Comparison of ENCODE assay signal across 8 cellular contexts in the genomic region with DNA sequence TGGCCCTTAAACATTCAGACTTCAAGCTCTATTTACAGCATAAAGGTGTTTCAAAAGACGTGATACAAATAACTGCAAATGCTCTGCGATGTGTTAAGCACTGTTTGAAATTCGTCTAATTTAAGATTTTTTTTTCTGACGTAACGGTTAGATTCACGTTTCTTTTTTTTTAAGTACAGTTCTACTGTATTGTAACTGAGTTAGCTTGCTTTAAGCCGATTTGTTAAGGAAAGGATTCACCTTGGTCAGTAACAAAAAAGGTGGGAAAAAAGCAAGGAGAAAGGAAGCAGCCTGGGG. TPM values are rescaled to one million over a fixed set of nuclear protein-coding genes. Genes with fewer than 3 reads are reported as not detected.
A peak's percentile ranks its signal among the peaks of the same experiment; 100 is the strongest.
DNase-seq lines count a peak whose midpoint lies in the region; ATAC-seq, FAIRE-seq and TF ChIP-seq lines count a peak whose summit lies in the region.

No MANE protein-coding gene starts in this region.

- no peaks in the 10 kb centered on the region for H3K4me1 Mint-ChIP-seq in Caco-2 (ENCODE audit: low read depth, unreplicated experiment)

- BruUV-seq in Caco-2 (replicated peaks; lab: Mats Ljungman, UMichigan) (TSS peak; percentile 97), OCI-LY7 (replicated peaks; lab: Mats Ljungman, UMichigan) (no TSS peak)

- peak overlapping the region; percentile 83 for H3K4me3 Mint-ChIP-seq in Caco-2 (ENCODE audit: unreplicated experiment)

- no CpG with 5 or more reads among the region's 7 CpGs for WGBS in trophoblast cell (ENCODE audit: extremely low coverage, insufficient coverage, insufficient read length)
- 39 to 46% methylated on average over 7 of the region's 7 CpGs for WGBS in lower leg skin, 2 donors

- POLR2A ChIA-PET in Caco-2 (lab: Charles Lee) (no interaction called here), OCI-LY7 (lab: Charles Lee) (no interaction called here)

- H3K4me1 ChIP-seq in Caco-2 (peaks cover 7% of the 10 kb centered on the region; the same call in 1 of the 2 replicates), OCI-LY7 (ENCODE audit: insufficient read depth, low read length, poor library complexity, severe bottlenecking) (peaks cover 7% of the 10 kb centered on the region), trophoblast cell (ENCODE audit: control insufficient read depth in 1 of 2, insufficient read depth in 2 of 2, low read length in 2 of 2) (peaks cover 3 to 13% of the 10 kb centered on the region in 2 experiments)

- H2BK5ac ChIP-seq in trophoblast cell (ENCODE audit: low read depth, low read length, poor library complexity), result no peak overlapping the region

- peak overlapping the region; percentile 91 for H4K12ac ChIP-seq in trophoblast cell (ENCODE audit: low read depth, low read length)

- H3K27ac Mint-ChIP-seq in Caco-2 (ENCODE audit: unreplicated experiment), result peak overlapping the region; percentile 59

- H3K9me2 ChIP-seq in OCI-LY7 (ENCODE audit: insufficient read depth, low read length), result no peaks in the 10 kb centered on the region

- H3K9me3 Mint-ChIP-seq in Caco-2 (ENCODE audit: unreplicated experiment), result no peaks in the 10 kb centered on the region

- H3K79me2 ChIP-seq in OCI-LY7 (ENCODE audit: insufficient read depth, low read depth, low read length), result no peaks in the 10 kb centered on the region
- H3K79me2 ChIP-seq in trophoblast cell (ENCODE audit: control insufficient read depth, insufficient read depth, low read length, poor library complexity), result peaks cover 2% of the 10 kb centered on the region

- ATAC-seq in HG03378 (IDR thresholded peaks at IDR 0.05; ENCODE audit: unreplicated experiment), result no peak

- H3K4ac ChIP-seq in trophoblast cell (ENCODE audit: low read depth, low read length), result no peak overlapping the region

- peak overlapping the region; percentile 39; the same call in 1 of the 2 replicates for H2AFZ ChIP-seq in OCI-LY7 (ENCODE audit: low read length)
- peak overlapping the region; percentile 67 for H2AFZ ChIP-seq in trophoblast cell (ENCODE audit: insufficient read depth, low read length, poor library complexity)

- H3K79me1 ChIP-seq in trophoblast cell (ENCODE audit: low read length), result peaks cover 5% of the 10 kb centered on the region

- H3K4me3 ChIP-seq in Caco-2 (ENCODE audit: low read depth, low read length), result peak overlapping the region; percentile 86
- H3K4me3 ChIP-seq in OCI-LY7 (ENCODE audit: low read depth, low read length, poor library complexity, severe bottlenecking), result no peak overlapping the region
- peak overlapping the region; percentile 65 for H3K4me3 ChIP-seq in epithelial cell of proximal tubule (ENCODE audit: low read depth, low read length)
- no peak overlapping the region for H3K4me3 ChIP-seq in trophoblast cell (ENCODE audit: low read depth, low read length)
- H3K4me3 ChIP-seq in lower leg skin (ENCODE audit: low read depth, poor library complexity, severe bottlenecking), result no peak overlapping the region

- H4K20me1 ChIP-seq in OCI-LY7 (ENCODE audit: insufficient read depth, low read length), result no peaks in the 10 kb centered on the region

- H3K4me2 ChIP-seq in OCI-LY7 (ENCODE audit: low read length) (peak overlapping the region; percentile 56; the same call in 1 of the 2 replicates), trophoblast cell (ENCODE audit: low read length) (peak overlapping the region; percentile 80)

- TF ChIP-seq CTCF in Caco-2 (IDR thresholded peaks at IDR 0.05; ENCODE audit: insufficient read depth in 1 of 2, low read depth in 1 of 2, low read length in 1 of 2, severe bottlenecking in 1 of 2, unreplicated experiment in 1 of 2) (no peak), OCI-LY7 (conservative IDR thresholded peaks at IDR 0.05; ENCODE audit: low read length) (no peak), epithelial cell of proximal tubule (conservative IDR thresholded peaks at IDR 0.05; ENCODE audit: low read depth, low read length) (no peak), lower leg skin (IDR thresholded peaks at IDR 0.05) (no peak)

- H2BK120ac ChIP-seq in trophoblast cell (ENCODE audit: insufficient read depth, low read length, poor library complexity), result peak overlapping the region; percentile 41

- H3K18ac ChIP-seq in trophoblast cell (ENCODE audit: low read length), result no peak overlapping the region

- peak overlapping the region; percentile 92 for H4K8ac ChIP-seq in trophoblast cell (ENCODE audit: low read depth, low read length)

- CTCF ChIA-PET in Caco-2 (lab: Charles Lee), result no interaction called here
- CTCF ChIA-PET in OCI-LY7 (lab: Charles Lee; ENCODE audit: unreplicated experiment), result no interaction called here

- FAIRE-seq in HTR-8/SVneo (lab: Jason Lieb, UNC), result no peak

- H3K9me3 ChIP-seq in Caco-2, result no peaks in the 10 kb centered on the region
- H3K9me3 ChIP-seq in OCI-LY7 (ENCODE audit: low read length), result no peaks in the 10 kb centered on the region
- peaks cover 5% of the 10 kb centered on the region for H3K9me3 ChIP-seq in trophoblast cell (ENCODE audit: insufficient read depth, low read depth, low read length)

- no peak for TF ChIP-seq POLR2A in lower leg skin (IDR thresholded peaks at IDR 0.05)

- H3K36me3 ChIP-seq in Caco-2 (ENCODE audit: control insufficient read depth, insufficient read depth, low read length) (no peaks in the 10 kb centered on the region), OCI-LY7 (ENCODE audit: insufficient read depth, low read length) (no peaks in the 10 kb centered on the region), trophoblast cell (ENCODE audit: control insufficient read depth in 1 of 2, insufficient read depth in 2 of 2, low read length in 2 of 2) (no peaks in the 10 kb centered on the region)

- peak overlapping the region; percentile 83 for H4K91ac ChIP-seq in trophoblast cell (ENCODE audit: low read depth, low read length)

- H3K27me3 ChIP-seq in Caco-2 (replicated peaks; ENCODE audit: control insufficient read depth, insufficient read depth, low read length), result 0 out of 2 replicates have a peak, but pooled peaks cover 1% of the 10 kb centered on the region
- H3K27me3 ChIP-seq in trophoblast cell (ENCODE audit: insufficient read depth, low read length), result peaks cover 38% of the 10 kb centered on the region

- H3K36me3 Mint-ChIP-seq in Caco-2 (ENCODE audit: insufficient read depth, unreplicated experiment), result no peaks in the 10 kb centered on the region

- intact Hi-C loops in Caco-2 (cut with micrococcal nuclease; ENCODE audit: unreplicated experiment) (loop anchor here (10.0 kb wide), 2 partner anchors 51 to 249 kb away; no protein-coding TSS in a partner anchor), OCI-LY7 (cut with micrococcal nuclease; ENCODE audit: unreplicated experiment) (no loop called here), lower leg skin (cut with DNase I; ENCODE audit: low total_unique reads) (no loop called here)

- no peak overlapping the region for H2AK5ac ChIP-seq in trophoblast cell (ENCODE audit: low read length)

- H3K27me3 Mint-ChIP-seq in Caco-2 (ENCODE audit: insufficient read depth, unreplicated experiment), result peaks cover 15% of the 10 kb centered on the region

- no peak for DNase-seq in Caco-2
- DNase-seq in OCI-LY7 (ENCODE audit: low spot score), result no peak
- DNase-seq in epithelial cell of proximal tubule (ENCODE audit: low read depth), result no peak
- DNase-seq in trophoblast cell, result no peak
- DNase-seq in SKM-1 (lab: John Stamatoyannopoulos, UW; ENCODE audit: unreplicated experiment), result no peak
- no peak for DNase-seq in lower leg skin (ENCODE audit: low spot score in 2 of 2)
- no peak for DNase-seq in HTR-8/SVneo (ENCODE audit: insufficient read length, low spot score)

- no peak overlapping the region for H3K27ac ChIP-seq in OCI-LY7 (ENCODE audit: low read depth, low read length, poor library complexity, severe bottlenecking)
- H3K27ac ChIP-seq in trophoblast cell (ENCODE audit: low read depth, low read length), result no peak overlapping the region

- peak overlapping the region; percentile 64 for H3K14ac ChIP-seq in trophoblast cell (ENCODE audit: low read length)

- H3K23ac ChIP-seq in trophoblast cell (ENCODE audit: low read length), result no peak overlapping the region

- H2BK12ac ChIP-seq in trophoblast cell (ENCODE audit: low read length), result no peak overlapping the region

- H3K9ac ChIP-seq in trophoblast cell (ENCODE audit: low read length), result peak overlapping the region; percentile 75

RNA-seq across cellular contexts. Expression of a gene that starts 0.7 kb away (rescaled TPM):
- total RNA-seq in Caco-2 (2022) (0.60 and 0.95 TPM in 2 replicates), OCI-LY7 (2022) (not detected in 2 replicates), epithelial cell of proximal tubule (0.06 and 0.07 TPM in 2 replicates), lower leg skin (1 to 10 TPM; 4.1 to 7.6 (median 6.2) TPM)
- 0.44 TPM in 1 of 2 replicates, not detected in the other for total RNA-seq in OCI-LY7 (2014; rRNA removed; shearing (Covaris generic))
- 5.3 and 5.4 TPM in 2 replicates for polyA plus RNA-seq in trophoblast cell (2013)

RNA-seq across cellular contexts. Expression of a gene that starts 49.0 kb away (rescaled TPM):
- not detected in 2 replicates for total RNA-seq in Caco-2 (2022)
- total RNA-seq in OCI-LY7 (2014; rRNA removed; shearing (Covaris generic)), result not detected in 2 replicates
- not detected in 2 replicates for total RNA-seq in OCI-LY7 (2022)
- total RNA-seq in epithelial cell of proximal tubule, result not detected in 2 replicates
- not detected in 2 replicates for polyA plus RNA-seq in trophoblast cell (2013)
- not detected for total RNA-seq in lower leg skin

Comparison
In these comparisons a context has a peak if more than half of its experiments do, and no peak if none do; other contexts are left out.
1. H3K4me3 ChIP-seq: peak in Caco-2 (single experiment) and epithelial cell of proximal tubule (single experiment); none in OCI-LY7 (single experiment), trophoblast cell (single experiment) and lower leg skin (single experiment).